19 cellular contexts compared by ENCODE assay signal in the genomic region with DNA sequence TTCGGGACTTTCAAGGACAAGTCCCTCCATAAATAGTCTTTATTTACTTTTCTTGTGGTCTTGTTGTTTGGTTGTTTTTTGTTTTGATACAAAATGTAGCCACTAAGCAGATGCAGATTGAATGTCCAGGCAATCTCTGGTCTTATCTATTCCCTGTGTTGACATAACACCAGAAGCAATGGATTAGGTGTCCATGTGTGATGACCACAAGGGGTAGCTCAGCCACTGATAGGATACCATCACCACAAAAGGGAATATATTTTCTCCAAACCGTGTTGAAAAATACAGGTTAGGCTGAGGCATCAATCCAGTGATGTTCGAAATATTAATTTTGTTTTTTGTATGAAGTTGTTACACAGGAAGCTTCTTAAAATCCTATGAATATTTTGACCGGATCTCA.
DNase-seq lines count a peak whose midpoint lies in the region; TF ChIP-seq lines count a peak whose summit lies in the region.
"Had no signal": no experiment of that assay in that cellular context is flagged by ENCODE, and none has a peak within 500 bp of the region (broad histone marks: within the 10 kb centered on the region; RNA-seq: fewer than 3 reads in every experiment).

No MANE protein-coding gene starts in this region.

- H3K27me3 ChIP-seq in brain microvascular endothelial cell (replicated peaks), result no peaks in the 10 kb centered on the region
- H3K27me3 ChIP-seq: SJSA1, thyroid gland had no signal

- H3K36me3 ChIP-seq in brain microvascular endothelial cell (replicated peaks), result no peaks in the 10 kb centered on the region
- H3K36me3 ChIP-seq: SJSA1, thyroid gland had no signal

- H3K27ac ChIP-seq in brain microvascular endothelial cell, result no peak overlapping the region
- H3K27ac ChIP-seq: SJSA1, thyroid gland had no signal

- TF ChIP-seq CTCF in AG10803 (conservative IDR thresholded peaks at IDR 0.05; ENCODE audit: low read length), result peak; percentile 35
- TF ChIP-seq CTCF in brain microvascular endothelial cell (IDR thresholded peaks at IDR 0.05; ENCODE audit: low read depth, low read length, missing control alignments), result peak; percentile 43

- H3K4me3 ChIP-seq in AG10803 (ENCODE audit: low read length) (no peak overlapping the region), brain microvascular endothelial cell (ENCODE audit: low read depth, low read length) (no peak overlapping the region)
- H3K4me3 ChIP-seq: SJSA1, thyroid gland had no signal

- in situ Hi-C loops in brain microvascular endothelial cell (cut with HindIII; ENCODE audit: low pct_ligation_motif_present, low sequenced_read_pairs), result no loop called here

- no peak for DNase-seq in AG10803 (ENCODE audit: low read depth)
- DNase-seq in M059J (ENCODE audit: low read depth), result peak; percentile 46
- DNase-seq in brain microvascular endothelial cell, result no peak
- peak; percentile 57 to 72 for DNase-seq in lung microvascular endothelial cell (ENCODE audit: low read depth in 2 of 2)
- no peak for DNase-seq in DMS79 (lab: John Stamatoyannopoulos, UW)
- no peak for DNase-seq in NCI-H1694 (lab: John Stamatoyannopoulos, UW)
- DNase-seq in NCI-H524 (lab: John Stamatoyannopoulos, UW), result no peak
- DNase-seq in DMS114 treated with DMSO at 0.1 percent for 48 hours (lab: John Stamatoyannopoulos, UW; ENCODE audit: unreplicated experiment), result no peak
- DNase-seq: activated CD4-positive, alpha-beta T cell treated with anti-CD3 and anti-CD28 coated beads for 4 hours; activated CD8-positive, alpha-beta memory T cell treated with anti-CD3 and anti-CD28 coated beads, Interleukin-2, amount 50 U/mL, for 48 hours; activated naive CD4-positive, alpha-beta T cell treated with Interleukin-2 at 50 U/mL for 16 hours; CD4-positive, CD25-positive, alpha-beta regulatory T cell; Kasumi-1; left ventricle myocardium superior; NCI-H187; NCI-H446; T1000; thyroid gland had no signal

Comparison
In these comparisons a context has a peak if more than half of its experiments do, and no peak if none do; other contexts are left out.
1. DNase-seq: peak in M059J (single experiment) and lung microvascular endothelial cell (2 of 2); none in AG10803 (single experiment), brain microvascular endothelial cell (single experiment), DMS79 (single experiment), NCI-H1694 (single experiment), NCI-H524 (0 of 2) and DMS114 treated with DMSO at 0.1 percent for 48 hours (single experiment).